ENCODE assay signal across 32 cellular contexts in the genomic region with DNA sequence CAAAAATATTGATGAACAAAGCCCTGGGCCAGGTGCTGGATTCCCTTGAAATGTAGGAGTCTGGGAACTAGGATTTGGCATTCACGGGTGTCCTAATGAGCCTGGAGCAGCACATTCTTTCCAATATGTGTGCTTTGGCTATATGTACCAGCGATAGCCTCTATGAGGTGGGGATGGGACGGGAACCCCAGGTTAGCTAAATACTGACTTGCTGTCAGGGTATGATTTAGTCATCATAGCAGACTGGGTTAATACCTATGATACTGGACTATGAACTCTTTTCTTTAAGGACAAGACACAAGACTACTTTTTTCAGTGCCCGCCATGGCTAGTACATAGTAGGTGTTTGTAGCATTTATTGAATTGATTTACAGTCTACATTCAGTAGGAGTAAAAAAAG.
"Had no signal": no experiment of that assay in that cellular context is flagged by ENCODE, and none has a peak within 500 bp of the region (broad histone marks: within the 10 kb centered on the region; RNA-seq: fewer than 3 reads in every experiment).

No MANE protein-coding gene starts in this region.

- H3K4me3 Mint-ChIP-seq: activated CD4-positive, alpha-beta memory T cell treated with anti-CD3 and anti-CD28 coated beads, Interleukin-2, amount 10 ng/mL, durations not matched to agents 7 days and 5 days; activated CD4-positive, alpha-beta T cell treated with anti-CD3 and anti-CD28 coated beads, Interleukin-2, amount 10 ng/mL, durations not matched to agents 7 days and 5 days; activated naive CD8-positive, alpha-beta T cell treated with anti-CD3 and anti-CD28 coated beads for 36 hours; activated naive CD8-positive, alpha-beta T cell treated with anti-CD3 and anti-CD28 coated beads, Interleukin-2, amount 50 U/mL, for 24 hours; activated T-cell treated with anti-CD3 and anti-CD28 coated beads, Interleukin-2, amount 50 U/mL, for 24 hours; activated T-helper 1 cell treated with anti-CD3 and anti-CD28 coated beads, Interleukin-12 subunit alpha, Interleukin-12 subunit beta, Interleukin-2, Interleukin-4 antibody, amounts not matched to agents 30 ng/mL and 10 ng/mL and 1 ng/mL, durations not matched to agents 14 hours and 24 hours and 36 hours; brain; dendritic cell treated with granulocyte-macrophage colony-stimulating factor and Interleukin-4, amounts not matched to agents 40 ng/mL and 50 ng/mL, for 4 days; endodermal cell had no signal

- H3K36me3 ChIP-seq: adrenal gland, breast epithelium, cardiac muscle cell, gastrocnemius medialis, heart left ventricle had no signal

- H3K4me1 ChIP-seq: adrenal gland, breast epithelium, foreskin keratinocyte, gastrocnemius medialis had no signal

- H3K27ac Mint-ChIP-seq: activated CD4-positive, alpha-beta memory T cell treated with anti-CD3 and anti-CD28 coated beads, Interleukin-2, amount 10 ng/mL, durations not matched to agents 7 days and 5 days; activated CD4-positive, alpha-beta T cell treated with anti-CD3 and anti-CD28 coated beads, Interleukin-2, amount 10 ng/mL, durations not matched to agents 7 days and 5 days; activated naive CD8-positive, alpha-beta T cell treated with anti-CD3 and anti-CD28 coated beads for 36 hours; activated naive CD8-positive, alpha-beta T cell treated with anti-CD3 and anti-CD28 coated beads, Interleukin-2, amount 50 U/mL, for 24 hours; activated T-helper 1 cell treated with anti-CD3 and anti-CD28 coated beads, Interleukin-12 subunit alpha, Interleukin-12 subunit beta, Interleukin-2, Interleukin-4 antibody, amounts not matched to agents 30 ng/mL and 10 ng/mL and 1 ng/mL, durations not matched to agents 14 hours and 24 hours and 36 hours; brain; dendritic cell treated with granulocyte-macrophage colony-stimulating factor and Interleukin-4, amounts not matched to agents 40 ng/mL and 50 ng/mL, for 4 days; endodermal cell had no signal

- H3K27ac ChIP-seq: adrenal gland, breast epithelium, cardiac muscle cell, coronary artery, dorsolateral prefrontal cortex, foreskin keratinocyte, gastrocnemius medialis, heart left ventricle had no signal

- H3K36me3 Mint-ChIP-seq: brain had no signal

- DNase-seq: activated CD4-positive, alpha-beta memory T cell treated with anti-CD3 and anti-CD28 coated beads, Interleukin-2, amount 10 ng/mL, durations not matched to agents 7 days and 5 days; activated CD4-positive, alpha-beta T cell treated with anti-CD3 and anti-CD28 coated beads for 1 hour; activated CD4-positive, alpha-beta T cell treated with anti-CD3 and anti-CD28 coated beads for 4 hours; activated CD4-positive, alpha-beta T cell treated with anti-CD3 and anti-CD28 coated beads, Interleukin-2, amount 10 ng/mL, durations not matched to agents 7 days and 5 days; activated CD4-positive, alpha-beta T cell treated with anti-CD3 and anti-CD28 coated beads, Interleukin-2, amount 50 U/mL, for 4 hours; activated CD8-positive, alpha-beta memory T cell treated with anti-CD3 and anti-CD28 coated beads, Interleukin-2, amount 50 U/mL, for 48 hours; activated gamma-delta T cell; activated naive CD4-positive, alpha-beta T cell; activated naive CD4-positive, alpha-beta T cell treated with anti-CD3 and anti-CD28 coated beads, Interleukin-2, amount 50 U/mL, for 16 hours; activated naive CD8-positive, alpha-beta T cell treated with anti-CD3 and anti-CD28 coated beads for 36 hours; activated naive CD8-positive, alpha-beta T cell treated with anti-CD3 and anti-CD28 coated beads, Interleukin-2, amount 50 U/mL, for 24 hours; activated T-cell treated with anti-CD3 and anti-CD28 coated beads for 4 hours; activated T-cell treated with anti-CD3 and anti-CD28 coated beads, Interleukin-2, amount 50 U/mL, for 24 hours; adrenal gland; amygdala; aorta; central memory CD4-positive, alpha-beta T cell; cerebellar nuclear complex; dorsolateral prefrontal cortex; effector memory CD4-positive, alpha-beta T cell; endodermal cell; foreskin keratinocyte; gastrocnemius medialis; glutamatergic neuron; heart left ventricle had no signal

- H3K9me3 ChIP-seq: adrenal gland, breast epithelium, gastrocnemius medialis, heart left ventricle had no signal

- H3K27me3 Mint-ChIP-seq: brain; dendritic cell treated with granulocyte-macrophage colony-stimulating factor and Interleukin-4, amounts not matched to agents 40 ng/mL and 50 ng/mL, for 4 days had no signal

- H3K4me3 ChIP-seq: adrenal gland, breast epithelium, cardiac muscle cell, coronary artery, dorsolateral prefrontal cortex, gastrocnemius medialis, heart left ventricle had no signal

- H3K27me3 ChIP-seq: adrenal gland, breast epithelium, cardiac muscle cell, dorsolateral prefrontal cortex, gastrocnemius medialis, heart left ventricle had no signal

- ATAC-seq: esophagus mucosa, foreskin keratinocyte, gastrocnemius medialis, heart left ventricle had no signal

- H3K9me3 Mint-ChIP-seq: activated CD4-positive, alpha-beta memory T cell treated with anti-CD3 and anti-CD28 coated beads, Interleukin-2, amount 10 ng/mL, durations not matched to agents 7 days and 5 days; activated naive CD8-positive, alpha-beta T cell treated with anti-CD3 and anti-CD28 coated beads, Interleukin-2, amount 50 U/mL, for 24 hours; dendritic cell treated with granulocyte-macrophage colony-stimulating factor and Interleukin-4, amounts not matched to agents 40 ng/mL and 50 ng/mL, for 4 days had no signal

- H3K4me1 Mint-ChIP-seq: activated CD4-positive, alpha-beta memory T cell treated with anti-CD3 and anti-CD28 coated beads, Interleukin-2, amount 10 ng/mL, durations not matched to agents 7 days and 5 days; activated CD4-positive, alpha-beta T cell treated with anti-CD3 and anti-CD28 coated beads, Interleukin-2, amount 10 ng/mL, durations not matched to agents 7 days and 5 days; brain; endodermal cell had no signal
